Comparison of ENCODE assay signal across 1 cellular context in the genomic region with DNA sequence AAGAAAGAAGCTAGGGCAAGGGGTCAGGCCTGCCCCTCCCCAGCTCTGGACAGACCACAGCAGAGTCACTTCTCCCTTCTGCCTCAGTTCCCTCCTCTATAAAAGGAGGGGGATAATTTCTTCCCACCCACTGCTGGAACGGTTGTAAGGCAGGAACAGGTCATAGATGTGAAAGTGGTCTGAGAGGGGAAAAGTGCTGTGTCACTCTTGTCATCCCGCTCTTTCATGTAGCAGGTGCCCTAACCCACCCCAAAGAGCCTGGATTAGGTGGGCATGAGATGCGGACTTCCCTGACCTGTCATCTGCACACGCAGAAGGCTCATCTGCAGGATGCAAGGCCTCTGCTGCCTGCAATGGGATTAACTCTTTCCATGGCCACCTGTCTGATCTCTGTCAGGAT.
TF ChIP-seq lines count a peak whose summit lies in the region.

No MANE protein-coding gene starts in this region.

TF ChIP-seq in IMR-90, 13 proteins besides CTCF, POLR2A, EP300 and RAD21:
- TF ChIP-seq BHLHE40 (IDR thresholded peaks at IDR 0.05; ENCODE audit: low read depth, low read length) (no peak), NFE2L2 (IDR thresholded peaks at IDR 0.05; ENCODE audit: low read depth, low read length) (peak; percentile 12; the same call in 1 of the 2 replicates)
